ENCODE assay signal across 27 cellular contexts in genomic region chr2:42764901-42765300, GRCh38. TPM values are rescaled to one million over a fixed set of nuclear protein-coding genes. Genes with fewer than 3 reads are reported as not detected.
"Had no signal": no experiment of that assay in that cellular context is flagged by ENCODE, and none has a peak within 500 bp of the region (broad histone marks: within the 10 kb centered on the region; RNA-seq: fewer than 3 reads in every experiment).

No MANE protein-coding gene starts in this region.

- H3K36me3 ChIP-seq: lower lobe of right lung, prostate gland, right atrium auricular region, sigmoid colon, thoracic aorta, uterus had no signal

- ATAC-seq: effector memory CD8-positive, alpha-beta T cell; left colon; left ventricle myocardium superior; stimulated activated effector memory CD8-positive, alpha-beta T cell treated with anti-CD3 and anti-CD28 coated beads, Interleukin-12 subunit alpha, Interleukin-12 subunit beta, amount 100 ng/mL, for 72 hours had no signal

- H3K27me3 ChIP-seq: right atrium auricular region, sigmoid colon, tibial nerve, upper lobe of left lung, uterus had no signal

- H3K4me1 Mint-ChIP-seq: immature natural killer cell had no signal

- H3K9me3 ChIP-seq: lower lobe of right lung, prostate gland, right atrium auricular region, sigmoid colon, thoracic aorta, tibial nerve, upper lobe of left lung, uterus had no signal

- H3K4me3 ChIP-seq: lower lobe of right lung, prostate gland, right atrium auricular region, sigmoid colon, thoracic aorta, tibial nerve, upper lobe of left lung, uterus had no signal

- DNase-seq: cortex of kidney; effector memory CD8-positive, alpha-beta T cell; erythroblast; hypothalamus; immature natural killer cell; islet precursor cell; kidney glomerular epithelial cell; left colon; left ventricle myocardium superior; lower lobe of right lung; natural killer cell; stimulated activated CD4-positive, alpha-beta T cell treated with anti-CD3 and anti-CD28 coated beads, Interleukin-2, amount 100 ng/mL, for 24 hours; stimulated activated CD4-positive, alpha-beta T cell treated with anti-CD3 and anti-CD28 coated beads, Interleukin-4, amount 100 ng/mL, for 24 hours; stimulated activated naive CD4-positive, alpha-beta T cell treated with Interleukin-2 at 50 U/mL for 16 hours; upper lobe of left lung; uterus had no signal

- H3K36me3 Mint-ChIP-seq: natural killer cell; stimulated activated effector memory CD8-positive, alpha-beta T cell treated with anti-CD3 and anti-CD28 coated beads, Interleukin-12 subunit alpha, Interleukin-12 subunit beta, amount 100 ng/mL, for 72 hours had no signal

- H3K9me3 Mint-ChIP-seq: effector memory CD8-positive, alpha-beta T cell; immature natural killer cell; natural killer cell; stimulated activated effector memory CD8-positive, alpha-beta T cell treated with anti-CD3 and anti-CD28 coated beads, Interleukin-12 subunit alpha, Interleukin-12 subunit beta, amount 100 ng/mL, for 72 hours had no signal

- FAIRE-seq: endometrium, frontal cortex had no signal

- H3K27ac ChIP-seq: lower lobe of right lung, prostate gland, right atrium auricular region, sigmoid colon, thoracic aorta, tibial nerve, uterus had no signal

- H3K27me3 Mint-ChIP-seq: effector memory CD8-positive, alpha-beta T cell had no signal

- H3K4me3 Mint-ChIP-seq: effector memory CD8-positive, alpha-beta T cell; immature natural killer cell; natural killer cell; stimulated activated effector memory CD8-positive, alpha-beta T cell treated with anti-CD3 and anti-CD28 coated beads, Interleukin-12 subunit alpha, Interleukin-12 subunit beta, amount 100 ng/mL, for 72 hours had no signal

- H3K27ac Mint-ChIP-seq: immature natural killer cell; natural killer cell; stimulated activated effector memory CD8-positive, alpha-beta T cell treated with anti-CD3 and anti-CD28 coated beads, Interleukin-12 subunit alpha, Interleukin-12 subunit beta, amount 100 ng/mL, for 72 hours had no signal

- H3K4me1 ChIP-seq: lower lobe of right lung, prostate gland, right atrium auricular region, sigmoid colon, tibial nerve, upper lobe of left lung, uterus had no signal

RNA-seq across cellular contexts. Expression of gene OXER1, which starts 1.0 kb away (rescaled TPM):
- total RNA-seq: dermis microvascular lymphatic vessel endothelial cell, frontal cortex, osteocyte had no signal
- polyA plus RNA-seq: immature natural killer cell, neural cell had no signal

RNA-seq across cellular contexts. Expression of gene HAAO, which starts 27.5 kb away (rescaled TPM):
- total RNA-seq: dermis microvascular lymphatic vessel endothelial cell had no signal
- polyA plus RNA-seq: neural cell had no signal
